ENCODE assay signal across 8 cellular contexts in the genomic region with DNA sequence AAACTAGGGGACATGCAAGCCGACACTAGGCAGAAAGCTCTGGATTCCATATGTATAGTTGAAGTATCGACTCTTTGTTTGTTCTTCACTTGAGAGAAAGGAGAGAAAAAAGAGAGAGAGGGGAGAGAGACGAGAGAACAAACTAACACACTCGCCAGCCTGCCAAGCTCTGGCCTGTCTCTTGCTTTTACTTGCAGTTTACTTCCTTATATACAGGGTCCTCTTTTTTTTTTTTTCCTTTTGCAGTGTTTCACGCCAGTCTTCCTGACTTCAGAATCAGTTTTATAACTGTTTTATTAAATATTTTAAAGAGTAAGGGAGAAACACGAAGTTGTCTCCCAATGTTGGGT. TPM values are rescaled to one million over a fixed set of nuclear protein-coding genes. Genes with fewer than 3 reads are reported as not detected.
DNase-seq lines count a peak whose midpoint lies in the region; TF ChIP-seq lines count a peak whose summit lies in the region.
"Had no signal": no experiment of that assay in that cellular context is flagged by ENCODE, and none has a peak within 500 bp of the region (broad histone marks: within the 10 kb centered on the region; RNA-seq: fewer than 3 reads in every experiment).

No MANE protein-coding gene starts in this region.

- H3K4me3 ChIP-seq in Loucy (ENCODE audit: low read length, poor library complexity, severe bottlenecking) = peak overlapping the region; percentile 14
- peak overlapping the region; percentile 14 for H3K4me3 ChIP-seq in astrocyte of the spinal cord (ENCODE audit: low read depth, low read length)
- H3K4me3 ChIP-seq in suprapubic skin = peak overlapping the region; percentile 27
- H3K4me3 ChIP-seq: K562 had no signal

- in situ Hi-C loops in astrocyte of the spinal cord (cut with HindIII; ENCODE audit: low sequenced_read_pairs) = loop anchor here (25.0 kb wide), 1 partner anchor 143 kb away; no protein-coding TSS in a partner anchor

- TF ChIP-seq POLR2A in suprapubic skin (IDR thresholded peaks at IDR 0.05) = no peak

- H3K4me1 ChIP-seq in Loucy (ENCODE audit: insufficient read depth, low read length, poor library complexity, severe bottlenecking) (peaks cover 13% of the 10 kb centered on the region), suprapubic skin (peaks cover 61% of the 10 kb centered on the region)

- H3K27ac ChIP-seq in suprapubic skin = peak overlapping the region; percentile 88

- 9% methylated on average over 6 of the region's 6 CpGs for WGBS in suprapubic skin

- H4K20me1 ChIP-seq in Loucy (ENCODE audit: insufficient read depth, low read length, poor library complexity, severe bottlenecking) = no peaks in the 10 kb centered on the region

- no peak overlapping the region for H3K9ac ChIP-seq in Loucy (ENCODE audit: low read depth, low read length, poor library complexity, severe bottlenecking)

- DNase-seq in astrocyte of the spinal cord (ENCODE audit: low read depth, low spot score) (no peak), kidney glomerular epithelial cell (lab: John Stamatoyannopoulos, UW) (peak; percentile 78), suprapubic skin (ENCODE audit: low spot score in 2 of 2) (no peak), germinal center (ENCODE audit: low spot score) (no peak), cerebellum (ENCODE audit: low spot score) (no peak)
- no peak for DNase-seq in activated CD8-positive, alpha-beta memory T cell treated with anti-CD3 and anti-CD28 coated beads for 24 hours

- no peak overlapping the region for H2AFZ ChIP-seq in Loucy (ENCODE audit: low read length)

- H3K9me3 ChIP-seq in Loucy (ENCODE audit: insufficient read depth, low read depth, low read length) = no peaks in the 10 kb centered on the region
- no peaks in the 10 kb centered on the region for H3K9me3 ChIP-seq in suprapubic skin

- H3K27me3 ChIP-seq in Loucy (ENCODE audit: insufficient read depth, low read length, poor library complexity, severe bottlenecking) (peaks cover 80% of the 10 kb centered on the region), suprapubic skin (no peaks in the 10 kb centered on the region)

- H3K79me2 ChIP-seq in Loucy (ENCODE audit: insufficient read depth, low read length) = no peaks in the 10 kb centered on the region

- TF ChIP-seq CTCF in Loucy (conservative IDR thresholded peaks at IDR 0.05; ENCODE audit: low read length) = no peak
- TF ChIP-seq CTCF in astrocyte of the spinal cord (IDR thresholded peaks at IDR 0.05; ENCODE audit: low read depth, low read length) = no peak
- TF ChIP-seq CTCF in suprapubic skin (IDR thresholded peaks at IDR 0.05) = no peak

- H3K9me2 ChIP-seq in Loucy (replicated peaks; ENCODE audit: low read depth, low read length) = no peaks in the 10 kb centered on the region

- H3K36me3 ChIP-seq in Loucy (ENCODE audit: insufficient read depth, low read length) (no peaks in the 10 kb centered on the region), suprapubic skin (no peaks in the 10 kb centered on the region)

- H3K4me2 ChIP-seq in Loucy (ENCODE audit: low read depth, low read length, poor library complexity, severe bottlenecking) = peak overlapping the region; percentile 59

- H3F3A ChIP-seq in Loucy (ENCODE audit: low read depth) = no peaks in the 10 kb centered on the region

- TF ChIP-seq EP300 in suprapubic skin (IDR thresholded peaks at IDR 0.05) = no peak

RNA-seq across cellular contexts. Expression of gene TEAD1, which starts 19.9 kb away (rescaled TPM):
- total RNA-seq in suprapubic skin = 10 to 100 TPM; 60.3 to 84.8 (median 72.4) TPM
- 63.7 TPM for total RNA-seq in cerebellum
